Comparison of ENCODE assay signal across 1 cellular context in genomic region chr5:10303699-10304170, GRCh38.
TF ChIP-seq lines count a peak whose summit lies in the region.

No MANE protein-coding gene starts in this region.

TF ChIP-seq in K562, 482 proteins besides CTCF, POLR2A, EP300 and RAD21 (continued from another document and continues in another):
- TF ChIP-seq TAF9B (IDR thresholded peaks at IDR 0.05; ENCODE audit: partially characterized antibody) (peak; percentile 40), PURB (CRISPR knock-in tag; IDR thresholded peaks at IDR 0.05; ENCODE audit: low read depth) (no peak), NCOA2 (IDR thresholded peaks at IDR 0.05; ENCODE audit: partially characterized antibody in 2 of 2) (no peak), NR2C2 (CRISPR knock-in tag; IDR thresholded peaks at IDR 0.05) (no peak), NR2C2 (tag; IDR thresholded peaks at IDR 0.05) (peak; percentile 47; the same call in 1 of the 2 replicates), SP1 (CRISPR knock-in tag; IDR thresholded peaks at IDR 0.05) (no peak), FOXP1 (CRISPR knock-in tag; IDR thresholded peaks at IDR 0.05) (no peak), PRPF4 (IDR thresholded peaks at IDR 0.05; ENCODE audit: insufficient read depth, low read depth, low read length, poor library complexity, severe bottlenecking) (no peak), MAX (CRISPR knock-in tag; IDR thresholded peaks at IDR 0.05) (peak; percentile 72), TCF7 (IDR thresholded peaks at IDR 0.05; ENCODE audit: borderline replicate concordance) (peak; percentile 83; the same call in 1 of the 2 replicates), JUN (IDR thresholded peaks at IDR 0.05; ENCODE audit: borderline replicate concordance, low read depth, low read length) (peak; percentile 60; the same call in 1 of the 2 replicates), JUN (CRISPR knock-in tag; IDR thresholded peaks at IDR 0.05; ENCODE audit: borderline replicate concordance) (no peak), SMARCA4 (IDR thresholded peaks at IDR 0.05) (peak; percentile 88), CBX2 (IDR thresholded peaks at IDR 0.05; ENCODE audit: insufficient read depth, low read length, poor library complexity, severe bottlenecking) (no peak), KHSRP (IDR thresholded peaks at IDR 0.05) (no peak), HNRNPK (IDR thresholded peaks at IDR 0.05; ENCODE audit: low read depth, low read length, poor library complexity, severe bottlenecking) (no peak), DMBX1 (CRISPR knock-in tag; IDR thresholded peaks at IDR 0.05; ENCODE audit: borderline replicate concordance) (peak; percentile 98), MAFK (IDR thresholded peaks at IDR 0.05; ENCODE audit: low read length) (peak; percentile 54), FOS (IDR thresholded peaks at IDR 0.05; ENCODE audit: extremely low read depth, insufficient read length) (no peak), LEF1 (IDR thresholded peaks at IDR 0.05) (no peak; the same call in 1 of the 2 replicates), HNRNPUL1 (IDR thresholded peaks at IDR 0.05; ENCODE audit: low read length) (no peak), GABPB2 (CRISPR knock-in tag; conservative IDR thresholded peaks at IDR 0.05) (no peak), HMGN3 (IDR thresholded peaks at IDR 0.05; ENCODE audit: borderline replicate concordance, extremely low read depth, insufficient read length, low read depth, low read length) (no peak), ZFP36 (IDR thresholded peaks at IDR 0.05; ENCODE audit: low read depth, low read length, partially characterized antibody) (no peak), ZNF785 (CRISPR knock-in tag; IDR thresholded peaks at IDR 0.05) (peak; percentile 74; the same call in 1 of the 2 replicates), SRSF1 (IDR thresholded peaks at IDR 0.05; ENCODE audit: low read depth, low read length) (no peak), POLR2AphosphoS5 (IDR thresholded peaks at IDR 0.05; ENCODE audit: control insufficient read depth, insufficient read depth, low read depth, low read length) (peak; percentile 60; the same call in 1 of the 2 replicates), PTTG1 (tag; IDR thresholded peaks at IDR 0.05; ENCODE audit: low read depth) (peak; percentile 76; the same call in 1 of the 2 replicates), ZNF561 (CRISPR knock-in tag; conservative IDR thresholded peaks at IDR 0.05) (0 out of 2 replicates have a peak, but pooled peaks have one; percentile 55), NCOA4 (IDR thresholded peaks at IDR 0.05; ENCODE audit: partially characterized antibody) (no peak), RAD51 (IDR thresholded peaks at IDR 0.05; ENCODE audit: borderline replicate concordance, low read depth) (no peak; the same call in 1 of the 2 replicates), BDP1 (IDR thresholded peaks at IDR 0.05; ENCODE audit: insufficient read depth, insufficient read length) (no peak), KLF10 (CRISPR knock-in tag; IDR thresholded peaks at IDR 0.05) (no peak), ZNF551 (CRISPR knock-in tag; IDR thresholded peaks at IDR 0.05) (no peak), XRCC3 (IDR thresholded peaks at IDR 0.05) (no peak), GABPB1 (CRISPR knock-in tag; IDR thresholded peaks at IDR 0.05) (peak; percentile 44; the same call in 1 of the 2 replicates), ELF1 (tag; IDR thresholded peaks at IDR 0.05) (no peak), CREB5 (CRISPR knock-in tag; IDR thresholded peaks at IDR 0.05) (peak; percentile 16; the same call in 1 of the 2 replicates), ZNF274 (IDR thresholded peaks at IDR 0.05; ENCODE audit: borderline replicate concordance, low read depth, low read length) (no peak), TEAD2 (tag; IDR thresholded peaks at IDR 0.05) (peak; percentile 82; the same call in 1 of the 2 replicates), ZNF277 (CRISPR knock-in tag; IDR thresholded peaks at IDR 0.05; ENCODE audit: borderline replicate concordance) (no peak), E2F3 (CRISPR knock-in tag; IDR thresholded peaks at IDR 0.05) (peak; percentile 81; the same call in 1 of the 2 replicates), IRF2 (CRISPR knock-in tag; IDR thresholded peaks at IDR 0.05) (no peak), ZNF76 (CRISPR knock-in tag; IDR thresholded peaks at IDR 0.05; ENCODE audit: borderline replicate concordance) (peak; percentile 95), ZNF75A (CRISPR knock-in tag; IDR thresholded peaks at IDR 0.05) (peak; percentile 77), SMC3 (conservative IDR thresholded peaks at IDR 0.05; ENCODE audit: insufficient read depth, low read depth, low read length) (no peak), COPS2 (conservative IDR thresholded peaks at IDR 0.05) (no peak), NR3C1 (CRISPR knock-in tag; IDR thresholded peaks at IDR 0.05) (no peak), RBM25 (IDR thresholded peaks at IDR 0.05; ENCODE audit: low read depth, low read length, severe bottlenecking) (no peak), ZNF431 (CRISPR knock-in tag; IDR thresholded peaks at IDR 0.05) (no peak), CAMTA2 (CRISPR knock-in tag; conservative IDR thresholded peaks at IDR 0.05) (no peak), TSC22D4 (tag; IDR thresholded peaks at IDR 0.05) (no peak), FUS (optimal IDR thresholded peaks at IDR 0.05; ENCODE audit: low read depth, low read length) (no peak), ZNF395 (CRISPR knock-in tag; IDR thresholded peaks at IDR 0.05) (peak; percentile 50; the same call in 1 of the 2 replicates), RBM17 (IDR thresholded peaks at IDR 0.05; ENCODE audit: borderline replicate concordance, low read depth, low read length) (no peak), PYGO2 (tag; IDR thresholded peaks at IDR 0.05) (peak; percentile 38; the same call in 1 of the 2 replicates)
- TF ChIP-seq, protein P1, sequence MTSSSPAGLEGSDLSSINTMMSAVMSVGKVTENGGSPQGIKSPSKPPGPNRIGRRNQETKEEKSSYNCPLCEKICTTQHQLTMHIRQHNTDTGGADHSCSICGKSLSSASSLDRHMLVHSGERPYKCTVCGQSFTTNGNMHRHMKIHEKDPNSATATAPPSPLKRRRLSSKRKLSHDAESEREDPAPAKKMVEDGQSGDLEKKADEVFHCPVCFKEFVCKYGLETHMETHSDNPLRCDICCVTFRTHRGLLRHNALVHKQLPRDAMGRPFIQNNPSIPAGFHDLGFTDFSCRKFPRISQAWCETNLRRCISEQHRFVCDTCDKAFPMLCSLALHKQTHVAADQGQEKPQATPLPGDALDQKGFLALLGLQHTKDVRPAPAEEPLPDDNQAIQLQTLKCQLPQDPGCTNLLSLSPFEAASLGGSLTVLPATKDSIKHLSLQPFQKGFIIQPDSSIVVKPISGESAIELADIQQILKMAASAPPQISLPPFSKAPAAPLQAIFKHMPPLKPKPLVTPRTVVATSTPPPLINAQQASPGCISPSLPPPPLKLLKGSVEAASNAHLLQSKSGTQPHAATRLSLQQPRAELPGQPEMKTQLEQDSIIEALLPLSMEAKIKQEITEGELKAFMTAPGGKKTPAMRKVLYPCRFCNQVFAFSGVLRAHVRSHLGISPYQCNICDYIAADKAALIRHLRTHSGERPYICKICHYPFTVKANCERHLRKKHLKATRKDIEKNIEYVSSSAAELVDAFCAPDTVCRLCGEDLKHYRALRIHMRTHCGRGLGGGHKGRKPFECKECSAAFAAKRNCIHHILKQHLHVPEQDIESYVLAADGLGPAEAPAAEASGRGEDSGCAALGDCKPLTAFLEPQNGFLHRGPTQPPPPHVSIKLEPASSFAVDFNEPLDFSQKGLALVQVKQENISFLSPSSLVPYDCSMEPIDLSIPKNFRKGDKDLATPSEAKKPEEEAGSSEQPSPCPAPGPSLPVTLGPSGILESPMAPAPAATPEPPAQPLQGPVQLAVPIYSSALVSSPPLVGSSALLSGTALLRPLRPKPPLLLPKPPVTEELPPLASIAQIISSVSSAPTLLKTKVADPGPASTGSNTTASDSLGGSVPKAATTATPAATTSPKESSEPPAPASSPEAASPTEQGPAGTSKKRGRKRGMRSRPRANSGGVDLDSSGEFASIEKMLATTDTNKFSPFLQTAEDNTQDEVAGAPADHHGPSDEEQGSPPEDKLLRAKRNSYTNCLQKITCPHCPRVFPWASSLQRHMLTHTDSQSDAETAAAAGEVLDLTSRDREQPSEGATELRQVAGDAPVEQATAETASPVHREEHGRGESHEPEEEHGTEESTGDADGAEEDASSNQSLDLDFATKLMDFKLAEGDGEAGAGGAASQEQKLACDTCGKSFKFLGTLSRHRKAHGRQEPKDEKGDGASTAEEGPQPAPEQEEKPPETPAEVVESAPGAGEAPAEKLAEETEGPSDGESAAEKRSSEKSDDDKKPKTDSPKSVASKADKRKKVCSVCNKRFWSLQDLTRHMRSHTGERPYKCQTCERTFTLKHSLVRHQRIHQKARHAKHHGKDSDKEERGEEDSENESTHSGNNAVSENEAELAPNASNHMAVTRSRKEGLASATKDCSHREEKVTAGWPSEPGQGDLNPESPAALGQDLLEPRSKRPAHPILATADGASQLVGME (CRISPR knock-in tag; IDR thresholded peaks at IDR 0.05), result peak; percentile 87; the same call in 1 of the 2 replicates
- TF ChIP-seq, protein P2, sequence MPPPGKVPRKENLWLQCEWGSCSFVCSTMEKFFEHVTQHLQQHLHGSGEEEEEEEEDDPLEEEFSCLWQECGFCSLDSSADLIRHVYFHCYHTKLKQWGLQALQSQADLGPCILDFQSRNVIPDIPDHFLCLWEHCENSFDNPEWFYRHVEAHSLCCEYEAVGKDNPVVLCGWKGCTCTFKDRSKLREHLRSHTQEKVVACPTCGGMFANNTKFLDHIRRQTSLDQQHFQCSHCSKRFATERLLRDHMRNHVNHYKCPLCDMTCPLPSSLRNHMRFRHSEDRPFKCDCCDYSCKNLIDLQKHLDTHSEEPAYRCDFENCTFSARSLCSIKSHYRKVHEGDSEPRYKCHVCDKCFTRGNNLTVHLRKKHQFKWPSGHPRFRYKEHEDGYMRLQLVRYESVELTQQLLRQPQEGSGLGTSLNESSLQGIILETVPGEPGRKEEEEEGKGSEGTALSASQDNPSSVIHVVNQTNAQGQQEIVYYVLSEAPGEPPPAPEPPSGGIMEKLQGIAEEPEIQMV (tag; conservative IDR thresholded peaks at IDR 0.05; ENCODE audit: low read depth), result peak; percentile 70; the same call in 1 of the 2 replicates
- TF ChIP-seq, protein P3, sequence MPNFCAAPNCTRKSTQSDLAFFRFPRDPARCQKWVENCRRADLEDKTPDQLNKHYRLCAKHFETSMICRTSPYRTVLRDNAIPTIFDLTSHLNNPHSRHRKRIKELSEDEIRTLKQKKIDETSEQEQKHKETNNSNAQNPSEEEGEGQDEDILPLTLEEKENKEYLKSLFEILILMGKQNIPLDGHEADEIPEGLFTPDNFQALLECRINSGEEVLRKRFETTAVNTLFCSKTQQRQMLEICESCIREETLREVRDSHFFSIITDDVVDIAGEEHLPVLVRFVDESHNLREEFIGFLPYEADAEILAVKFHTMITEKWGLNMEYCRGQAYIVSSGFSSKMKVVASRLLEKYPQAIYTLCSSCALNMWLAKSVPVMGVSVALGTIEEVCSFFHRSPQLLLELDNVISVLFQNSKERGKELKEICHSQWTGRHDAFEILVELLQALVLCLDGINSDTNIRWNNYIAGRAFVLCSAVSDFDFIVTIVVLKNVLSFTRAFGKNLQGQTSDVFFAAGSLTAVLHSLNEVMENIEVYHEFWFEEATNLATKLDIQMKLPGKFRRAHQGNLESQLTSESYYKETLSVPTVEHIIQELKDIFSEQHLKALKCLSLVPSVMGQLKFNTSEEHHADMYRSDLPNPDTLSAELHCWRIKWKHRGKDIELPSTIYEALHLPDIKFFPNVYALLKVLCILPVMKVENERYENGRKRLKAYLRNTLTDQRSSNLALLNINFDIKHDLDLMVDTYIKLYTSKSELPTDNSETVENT (CRISPR knock-in tag; IDR thresholded peaks at IDR 0.05), result no peak
- TF ChIP-seq, protein P4, sequence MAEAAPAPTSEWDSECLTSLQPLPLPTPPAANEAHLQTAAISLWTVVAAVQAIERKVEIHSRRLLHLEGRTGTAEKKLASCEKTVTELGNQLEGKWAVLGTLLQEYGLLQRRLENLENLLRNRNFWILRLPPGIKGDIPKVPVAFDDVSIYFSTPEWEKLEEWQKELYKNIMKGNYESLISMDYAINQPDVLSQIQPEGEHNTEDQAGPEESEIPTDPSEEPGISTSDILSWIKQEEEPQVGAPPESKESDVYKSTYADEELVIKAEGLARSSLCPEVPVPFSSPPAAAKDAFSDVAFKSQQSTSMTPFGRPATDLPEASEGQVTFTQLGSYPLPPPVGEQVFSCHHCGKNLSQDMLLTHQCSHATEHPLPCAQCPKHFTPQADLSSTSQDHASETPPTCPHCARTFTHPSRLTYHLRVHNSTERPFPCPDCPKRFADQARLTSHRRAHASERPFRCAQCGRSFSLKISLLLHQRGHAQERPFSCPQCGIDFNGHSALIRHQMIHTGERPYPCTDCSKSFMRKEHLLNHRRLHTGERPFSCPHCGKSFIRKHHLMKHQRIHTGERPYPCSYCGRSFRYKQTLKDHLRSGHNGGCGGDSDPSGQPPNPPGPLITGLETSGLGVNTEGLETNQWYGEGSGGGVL (CRISPR knock-in tag; IDR thresholded peaks at IDR 0.05), result no peak
